ENCODE assay signal across 9 cellular contexts in the genomic region with DNA sequence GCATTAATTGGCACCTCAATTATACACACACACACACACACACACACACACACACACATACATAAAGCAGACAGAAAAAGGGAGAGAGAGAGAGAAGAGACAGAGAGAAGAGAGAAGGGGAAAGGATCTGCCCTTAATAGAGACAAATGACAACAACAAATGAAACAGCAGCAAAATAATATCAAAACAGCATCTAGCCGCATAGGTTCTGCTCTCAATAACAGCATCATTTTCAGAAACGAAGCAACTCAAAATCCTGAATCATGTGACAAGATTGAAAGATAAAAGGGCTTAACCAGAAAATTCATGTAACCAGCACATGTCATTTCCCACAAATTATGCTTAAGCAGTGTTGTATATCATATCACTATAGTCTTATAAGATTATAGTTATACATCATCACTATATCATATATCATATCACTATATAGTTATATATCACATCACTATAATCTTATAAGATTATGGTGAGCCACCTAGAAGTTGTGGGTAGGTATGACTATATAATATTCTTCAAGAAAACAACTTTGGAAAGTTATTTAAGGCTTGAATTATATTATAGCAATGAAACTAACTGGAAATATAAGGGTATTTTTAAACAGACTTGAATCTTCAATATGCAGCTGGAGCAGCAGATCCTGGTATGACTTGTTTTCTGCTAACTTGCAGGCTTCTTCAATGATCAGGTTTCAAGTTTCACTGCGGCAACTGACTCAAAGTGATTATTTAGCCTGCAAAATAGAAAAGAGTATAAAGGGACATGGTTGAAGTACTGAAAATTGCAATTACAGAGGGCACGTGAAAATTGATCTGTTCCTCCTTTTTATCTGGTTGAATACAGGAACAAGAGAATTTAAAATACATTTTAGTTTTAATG. TPM values are rescaled to one million over a fixed set of nuclear protein-coding genes. Genes with fewer than 3 reads are reported as not detected.
DNase-seq lines count a peak whose midpoint lies in the region; ATAC-seq, FAIRE-seq and TF ChIP-seq lines count a peak whose summit lies in the region.
"Had no signal": no experiment of that assay in that cellular context is flagged by ENCODE, and none has a peak within 500 bp of the region (broad histone marks: within the 10 kb centered on the region; RNA-seq: fewer than 3 reads in every experiment).

No MANE protein-coding gene starts in this region.

- H3K27ac Mint-ChIP-seq in activated CD8-positive, alpha-beta T cell treated with anti-CD3 and anti-CD28 coated beads for 36 hours: peak overlapping the region; percentile 84

- H3K27me3 Mint-ChIP-seq in activated CD8-positive, alpha-beta T cell treated with anti-CD3 and anti-CD28 coated beads for 36 hours: no peaks in the 10 kb centered on the region

- ATAC-seq in HG03280 (IDR thresholded peaks at IDR 0.05; ENCODE audit: unreplicated experiment): peak; percentile 47
- ATAC-seq in activated CD8-positive, alpha-beta T cell treated with anti-CD3 and anti-CD28 coated beads for 36 hours: peak; percentile 40
- no peak for ATAC-seq in GM21723 (IDR thresholded peaks at IDR 0.05; ENCODE audit: unreplicated experiment)

- intact Hi-C loops in activated CD8-positive, alpha-beta T cell treated with anti-CD3 and anti-CD28 coated beads for 36 hours (cut with micrococcal nuclease): loop anchor here (5.0 kb wide), 3 partner anchors 67 to 177 kb away; a partner anchor contains a TSS

- peak overlapping the region; percentile 47 for H3K4me3 Mint-ChIP-seq in activated CD8-positive, alpha-beta T cell treated with anti-CD3 and anti-CD28 coated beads for 36 hours

- no peak for TF ChIP-seq POLR2A in GM12891 (IDR thresholded peaks at IDR 0.05; ENCODE audit: low read depth, low read length)

- no peak for FAIRE-seq in GM12891 (lab: Jason Lieb, UNC)
- FAIRE-seq: A204.1 had no signal

- DNase-seq in NCI-H1417 (lab: John Stamatoyannopoulos, UW): peak in 2 of 3 experiments; percentile 45 to 77
- DNase-seq in NCI-H1417 treated with DMSO at 0.1 percent for 48 hours (lab: John Stamatoyannopoulos, UW): no peak
- peak; percentile 50 for DNase-seq in activated CD8-positive, alpha-beta T cell treated with anti-CD3 and anti-CD28 coated beads for 36 hours
- DNase-seq in left kidney (ENCODE audit: low read depth, low spot score): peak; percentile 40
- DNase-seq in ACHN: no peak
- DNase-seq in GM12891 (ENCODE audit: insufficient read length, low spot score): no peak

- no peak for TF ChIP-seq CTCF in activated CD8-positive, alpha-beta T cell treated with anti-CD3 and anti-CD28 coated beads for 36 hours (IDR thresholded peaks at IDR 0.05)

- H3K36me3 Mint-ChIP-seq in activated CD8-positive, alpha-beta T cell treated with anti-CD3 and anti-CD28 coated beads for 36 hours (ENCODE audit: low read depth): peaks cover 14% of the 10 kb centered on the region

- CTCF ChIA-PET in activated CD8-positive, alpha-beta T cell treated with anti-CD3 and anti-CD28 coated beads for 36 hours (lab: Charles Lee): interaction anchor here (1.2 to 2.5 kb wide), 4 partner anchors 13 to 295 kb away, joined by 3 to 13 read pairs (median 10); no protein-coding TSS in a partner anchor

- H3K9me3 Mint-ChIP-seq in activated CD8-positive, alpha-beta T cell treated with anti-CD3 and anti-CD28 coated beads for 36 hours: peaks cover 14% of the 10 kb centered on the region

- POLR2A ChIA-PET in activated CD8-positive, alpha-beta T cell treated with anti-CD3 and anti-CD28 coated beads for 36 hours (lab: Charles Lee): interaction anchor here (1.3 kb wide), 1 partner anchor 169 kb away, joined by 4 read pairs; no protein-coding TSS in a partner anchor

- in situ Hi-C loops in ACHN (cut with HindIII; ENCODE audit: low pct_ligation_motif_present, low pct_unique_long_range_greater_than_20kb, low sequenced_read_pairs): no loop called here

- H3K4me1 Mint-ChIP-seq in activated CD8-positive, alpha-beta T cell treated with anti-CD3 and anti-CD28 coated beads for 36 hours (ENCODE audit: low read depth): peaks cover 42% of the 10 kb centered on the region

TF ChIP-seq in GM12891, 5 proteins besides CTCF, POLR2A, EP300 and RAD21:
- TF ChIP-seq POLR2AphosphoS5 (IDR thresholded peaks at IDR 0.05; ENCODE audit: low read depth, low read length) (no peak), POU2F2 (IDR thresholded peaks at IDR 0.05; ENCODE audit: low read depth, low read length) (no peak), TAF1 (IDR thresholded peaks at IDR 0.05; ENCODE audit: low read depth, low read length) (no peak), PAX5 (IDR thresholded peaks at IDR 0.05; ENCODE audit: insufficient read depth, low read length, severe bottlenecking) (no peak), SPI1 (IDR thresholded peaks at IDR 0.05; ENCODE audit: low read depth, low read length) (no peak)
TF ChIP-seq in GM12891: peak in this region for 0.

RNA-seq across cellular contexts. Expression of a gene that starts 16.1 kb away (rescaled TPM):
- total RNA-seq in activated CD8-positive, alpha-beta T cell treated with anti-CD3 and anti-CD28 coated beads for 36 hours: 1 to 10 TPM; 8.9 to 9.4 TPM
- 6.4 TPM for polyA plus RNA-seq in GM12891 (2012; ENCODE audit: low read depth, missing spikeins)

Comparison
In these comparisons a context has a peak if more than half of its experiments do, and no peak if none do; other contexts are left out.
1. DNase-seq: peak in NCI-H1417 (2 of 3), activated CD8-positive, alpha-beta T cell treated with anti-CD3 and anti-CD28 coated beads for 36 hours (single experiment) and left kidney (single experiment); none in NCI-H1417 treated with DMSO at 0.1 percent for 48 hours (single experiment), ACHN (single experiment) and GM12891 (single experiment).